In genomic region chr17:17818088-17818526, GRCh38 we compare ENCODE assay signal across 11 cellular contexts. TPM values are rescaled to one million over a fixed set of nuclear protein-coding genes. Genes with fewer than 3 reads are reported as not detected.
DNase-seq lines count a peak whose midpoint lies in the region; ATAC-seq and TF ChIP-seq lines count a peak whose summit lies in the region.
"Had no signal": no experiment of that assay in that cellular context is flagged by ENCODE, and none has a peak within 500 bp of the region (broad histone marks: within the 10 kb centered on the region; RNA-seq: fewer than 3 reads in every experiment).

No MANE protein-coding gene starts in this region.

- peaks cover 11 to 53% of the 10 kb centered on the region in 2 donors for H3K4me1 ChIP-seq in thyroid gland
- H3K4me1 ChIP-seq in CD8-positive, alpha-beta T cell (ENCODE audit: insufficient read depth, low read length), result peaks cover 44% of the 10 kb centered on the region

- no peaks in the 10 kb centered on the region for H3K27me3 Mint-ChIP-seq in T-helper 1 cell treated with Interleukin-12 subunit alpha and Interleukin-12 subunit beta and Interleukin-4 antibody, amounts not matched to agents 30 μg/mL and 1 μg/mL, for 36 hours (ENCODE audit: low read depth)
- H3K27me3 Mint-ChIP-seq in CD8-positive, alpha-beta T cell (ENCODE audit: low read depth), result no peaks in the 10 kb centered on the region
- no peaks in the 10 kb centered on the region for H3K27me3 Mint-ChIP-seq in nephron progenitor cell (ENCODE audit: low read depth, poor library complexity)

- no peaks in the 10 kb centered on the region for H3K9me3 ChIP-seq in thyroid gland
- H3K9me3 ChIP-seq in CD8-positive, alpha-beta T cell (ENCODE audit: low read length), result no peaks in the 10 kb centered on the region
- H3K9me3 ChIP-seq: BLaER1 had no signal

- ATAC-seq in CD8-positive, alpha-beta T cell, result no peak

- CTCF ChIA-PET in CD8-positive, alpha-beta T cell (lab: Charles Lee), result no interaction called here

- H3K4me3 Mint-ChIP-seq in T-helper 1 cell treated with Interleukin-12 subunit alpha and Interleukin-12 subunit beta and Interleukin-4 antibody, amounts not matched to agents 30 μg/mL and 1 μg/mL, for 36 hours, result no peak overlapping the region
- H3K4me3 Mint-ChIP-seq in CD8-positive, alpha-beta T cell, result no peak overlapping the region
- no peak overlapping the region for H3K4me3 Mint-ChIP-seq in nephron progenitor cell

- H3K4me3 ChIP-seq in epithelial cell of esophagus (ENCODE audit: low read length), result no peak overlapping the region
- no peak overlapping the region for H3K4me3 ChIP-seq in thyroid gland (replicated peaks in 1 of 3)
- no peak overlapping the region for H3K4me3 ChIP-seq in CD8-positive, alpha-beta T cell (ENCODE audit: low read depth, low read length)
- H3K4me3 ChIP-seq: BLaER1 had no signal

- no peaks in the 10 kb centered on the region for H3K27me3 ChIP-seq in thyroid gland
- no peaks in the 10 kb centered on the region for H3K27me3 ChIP-seq in CD8-positive, alpha-beta T cell (ENCODE audit: insufficient read depth, low read length)
- H3K27me3 ChIP-seq: BLaER1 had no signal

- H3K27ac ChIP-seq in thyroid gland, result no peak overlapping the region
- H3K27ac ChIP-seq in CD8-positive, alpha-beta T cell (ENCODE audit: low read depth, low read length), result no peak overlapping the region

- intact Hi-C loops in thyroid gland (cut with DNase I), result loop anchor here (10.0 kb wide), 1 partner anchor 97 kb away; no protein-coding TSS in a partner anchor
- intact Hi-C loops in CD8-positive, alpha-beta T cell (cut with DNase I, micrococcal nuclease), result loop anchor here in 1 of 2 experiments (10.0 kb wide), 1 partner anchor 97 kb away; no protein-coding TSS in a partner anchor

- WGBS in thyroid gland, 2 donors, result 73 to 78% methylated on average over 10 of the region's 10 CpGs

- peak overlapping the region; percentile 20 for H3K27ac Mint-ChIP-seq in T-helper 1 cell treated with Interleukin-12 subunit alpha and Interleukin-12 subunit beta and Interleukin-4 antibody, amounts not matched to agents 30 μg/mL and 1 μg/mL, for 36 hours
- H3K27ac Mint-ChIP-seq in CD8-positive, alpha-beta T cell, result no peak overlapping the region
- no peak overlapping the region for H3K27ac Mint-ChIP-seq in nephron progenitor cell

- H3K36me3 Mint-ChIP-seq in T-helper 1 cell treated with Interleukin-12 subunit alpha and Interleukin-12 subunit beta and Interleukin-4 antibody, amounts not matched to agents 30 μg/mL and 1 μg/mL, for 36 hours (ENCODE audit: low read depth), result peaks cover 24% of the 10 kb centered on the region
- peaks cover 59% of the 10 kb centered on the region for H3K36me3 Mint-ChIP-seq in CD8-positive, alpha-beta T cell
- H3K36me3 Mint-ChIP-seq in nephron progenitor cell (ENCODE audit: low read depth), result peaks cover 7% of the 10 kb centered on the region

- no peak for TF ChIP-seq CTCF in epithelial cell of esophagus (IDR thresholded peaks at IDR 0.05; ENCODE audit: insufficient read depth, low read depth, low read length, missing control alignments)
- TF ChIP-seq CTCF in thyroid gland (IDR thresholded peaks at IDR 0.05), result no peak
- TF ChIP-seq CTCF in CD8-positive, alpha-beta T cell (IDR thresholded peaks at IDR 0.05), result no peak
- no peak for TF ChIP-seq CTCF in nephron progenitor cell (IDR thresholded peaks at IDR 0.05)

- no peak for TF ChIP-seq POLR2A in thyroid gland (IDR thresholded peaks at IDR 0.05)

- no peaks in the 10 kb centered on the region for H3K9me3 Mint-ChIP-seq in T-helper 1 cell treated with Interleukin-12 subunit alpha and Interleukin-12 subunit beta and Interleukin-4 antibody, amounts not matched to agents 30 μg/mL and 1 μg/mL, for 36 hours
- H3K9me3 Mint-ChIP-seq in CD8-positive, alpha-beta T cell, result no peaks in the 10 kb centered on the region
- H3K9me3 Mint-ChIP-seq in nephron progenitor cell, result no peaks in the 10 kb centered on the region

- H3K36me3 ChIP-seq in thyroid gland, result peaks cover 18 to 52% of the 10 kb centered on the region in 2 donors
- H3K36me3 ChIP-seq in CD8-positive, alpha-beta T cell (ENCODE audit: insufficient read depth, low read length), result peaks cover 52% of the 10 kb centered on the region

- H3K4me1 Mint-ChIP-seq in T-helper 1 cell treated with Interleukin-12 subunit alpha and Interleukin-12 subunit beta and Interleukin-4 antibody, amounts not matched to agents 30 μg/mL and 1 μg/mL, for 36 hours (ENCODE audit: low read depth), result peaks cover 46% of the 10 kb centered on the region
- peaks cover 52% of the 10 kb centered on the region for H3K4me1 Mint-ChIP-seq in CD8-positive, alpha-beta T cell (ENCODE audit: low read depth)
- H3K4me1 Mint-ChIP-seq in nephron progenitor cell, result peaks cover 47% of the 10 kb centered on the region

- DNase-seq in T-helper 1 cell, result no peak
- peak; percentile 86 for DNase-seq in NCI-H82 (lab: John Stamatoyannopoulos, UW)
- DNase-seq in epithelial cell of esophagus (ENCODE audit: low read depth), result peak; percentile 52
- DNase-seq in thyroid gland, result peak; percentile 42 to 46
- DNase-seq in CD8-positive, alpha-beta T cell, result no peak
- DNase-seq in nephron progenitor cell, result no peak
- no peak for DNase-seq in NCI-H187 (lab: John Stamatoyannopoulos, UW)
- DNase-seq: activated CD4-positive, alpha-beta T cell treated with anti-CD3 and anti-CD28 coated beads for 1 hour; NCI-H2107 had no signal

- POLR2A ChIA-PET in CD8-positive, alpha-beta T cell (lab: Charles Lee), result interaction anchor here (0.7 kb wide), 1 partner anchor 19 kb away, joined by 3 read pairs; the partner anchor contains the start of gene SREBF1

RNA-seq across cellular contexts. Expression of gene SREBF1, which starts 18.7 kb away (rescaled TPM):
- 10 to 100 TPM; 44.6 to 89.4 (median 63.0) TPM for total RNA-seq in thyroid gland
- total RNA-seq in CD8-positive, alpha-beta T cell, result 100 to 1,000 TPM; 401 to 412 TPM

Comparison
In these comparisons a context has a peak if more than half of its experiments do, and no peak if none do; other contexts are left out.
1. DNase-seq: peak in NCI-H82 (single experiment), epithelial cell of esophagus (single experiment) and thyroid gland (2 of 2); none in T-helper 1 cell (0 of 5), CD8-positive, alpha-beta T cell (0 of 7), nephron progenitor cell (single experiment) and NCI-H187 (0 of 2).
2. RNA of gene SREBF1, which starts 18.7 kb away (total RNA-seq): 401 to 412 TPM in CD8-positive, alpha-beta T cell; 44.6 to 89.4 TPM in thyroid gland; every median in the first group is over 4 times any median in the second.